In genomic region chr1:94550396-94550795, GRCh38 we compare ENCODE assay signal across 30 cellular contexts. TPM values are rescaled to one million over a fixed set of nuclear protein-coding genes. Genes with fewer than 3 reads are reported as not detected.
DNase-seq lines count a peak whose midpoint lies in the region; ATAC-seq and TF ChIP-seq lines count a peak whose summit lies in the region.
"Had no signal": no experiment of that assay in that cellular context is flagged by ENCODE, and none has a peak within 500 bp of the region (broad histone marks: within the 10 kb centered on the region; RNA-seq: fewer than 3 reads in every experiment).

No MANE protein-coding gene starts in this region.

- TF ChIP-seq RAD21 in IMR-90 (IDR thresholded peaks at IDR 0.05; ENCODE audit: low read length) = no peak

- H4K8ac ChIP-seq in IMR-90 (ENCODE audit: low read depth in 2 of 2, low read length in 2 of 2) = no peak overlapping the region

- H3K36me3 ChIP-seq in IMR-90 (ENCODE audit: control insufficient read depth, insufficient read depth, low read length) (no peaks in the 10 kb centered on the region), esophagus (ENCODE audit: control insufficient read depth in 2 of 2, insufficient read depth in 2 of 2, low read length in 1 of 2) (no peaks in the 10 kb centered on the region), neuron (ENCODE audit: insufficient read depth, low read length) (no peaks in the 10 kb centered on the region), thymus (ENCODE audit: control insufficient read depth, insufficient read depth) (no peaks in the 10 kb centered on the region)
- H3K36me3 ChIP-seq: esophagus muscularis mucosa, heart right ventricle, uterus had no signal

- no peaks in the 10 kb centered on the region for H4K20me1 ChIP-seq in IMR-90 (ENCODE audit: insufficient read depth, low read length)

- peak overlapping the region; percentile 46; the same call in 1 of the 2 replicates for H4K91ac ChIP-seq in IMR-90 (ENCODE audit: insufficient read depth, low read depth, low read length)

- no peak overlapping the region for H2AFZ ChIP-seq in IMR-90 (replicated peaks; ENCODE audit: low read length, poor library complexity)
- H2AFZ ChIP-seq in neuron (ENCODE audit: low read depth, low read length) = peak overlapping the region; percentile 33

- 67% methylated on average over 1 of the region's 6 CpGs; no CpG with 5 or more reads in 1 of the 2 experiments for WGBS in IMR-90 (ENCODE audit: extremely low coverage in 2 of 2, insufficient read length in 1 of 2), 2 experiments
- WGBS in esophagus, 2 donors = 61 to 78% methylated on average over 6 of the region's 6 CpGs
- WGBS in thymus = 93% methylated on average over 6 of the region's 6 CpGs

- peak overlapping the region; percentile 43; the same call in 1 of the 2 replicates for H2AK5ac ChIP-seq in IMR-90 (ENCODE audit: low read depth, low read length)

- DNase-seq in IMR-90 (no peak), NCI-H2227 (lab: John Stamatoyannopoulos, UW; ENCODE audit: unreplicated experiment) (no peak), retina (no peak)
- DNase-seq: activated CD4-positive, alpha-beta memory T cell treated with anti-CD3 and anti-CD28 coated beads for 36 hours; activated CD4-positive, alpha-beta T cell treated with anti-CD3 and anti-CD28 coated beads for 1 hour; activated CD8-positive, alpha-beta memory T cell treated with anti-CD3 and anti-CD28 coated beads, Interleukin-2, amount 50 U/mL, for 4 hours; activated naive CD4-positive, alpha-beta T cell; activated naive CD8-positive, alpha-beta T cell treated with anti-CD3 and anti-CD28 coated beads, Interleukin-2, amount 50 U/mL, for 24 hours; CD4-positive, alpha-beta T cell; heart right ventricle; kidney glomerular epithelial cell; MM.1S; NCI-H2029 treated with DMSO at 0.1 percent for 48 hours; NCI-H2227 treated with DMSO at 0.1 percent for 48 hours; NCI-H526 treated with DMSO at 0.1 percent for 48 hours; NK-92 treated with Interleukin-12 subunit alpha and Interleukin-12 subunit beta, amount 100 ng/mL, for 24 hours; psoas muscle; Right ventricle myocardium superior; uterus had no signal

- peak overlapping the region; percentile 61; the same call in 1 of the 2 replicates for H3K23ac ChIP-seq in IMR-90 (ENCODE audit: low read depth, low read length)

- H2AK9ac ChIP-seq in IMR-90 (replicated peaks; ENCODE audit: low read depth, low read length, poor library complexity) = no peak overlapping the region

- peak overlapping the region; percentile 73; the same call in 2 of the 3 replicates for H2BK15ac ChIP-seq in IMR-90 (ENCODE audit: low read depth, low read length)

- H3K4me1 ChIP-seq in IMR-90 (ENCODE audit: control insufficient read depth, insufficient read depth, low read length) (peaks cover 19% of the 10 kb centered on the region), esophagus (ENCODE audit: control insufficient read depth in 2 of 2, insufficient read depth in 2 of 2, low read length in 1 of 2) (peaks cover 3 to 15% of the 10 kb centered on the region in 2 donors), neuron (ENCODE audit: insufficient read depth, low read length) (peaks cover 24% of the 10 kb centered on the region), thymus (ENCODE audit: control insufficient read depth, insufficient read depth, low read length) (no peaks in the 10 kb centered on the region)
- H3K4me1 ChIP-seq: psoas muscle, uterus had no signal

- H2BK5ac ChIP-seq in IMR-90 (ENCODE audit: low read depth, low read length, poor library complexity, severe bottlenecking) = peak overlapping the region; percentile 3

- POLR2A ChIA-PET in IMR-90 (lab: Charles Lee; ENCODE audit: unreplicated experiment) = interaction anchor here (0.9 kb wide), 1 partner anchor 8 kb away, joined by 3 read pairs; the partner anchor contains the start of gene F3

- dilution Hi-C loops in IMR-90 (cut with HindIII; ENCODE audit: low sequenced_read_pairs, unreplicated experiment) = no loop called here

- peaks cover 16% of the 10 kb centered on the region for H3K9me1 ChIP-seq in IMR-90 (ENCODE audit: insufficient read depth, low read length)

- H2BK20ac ChIP-seq in IMR-90 (ENCODE audit: low read depth, low read length) = peak overlapping the region; percentile 23; the same call in 1 of the 2 replicates

- no peaks in the 10 kb centered on the region for H3K9me3 ChIP-seq in IMR-90 (ENCODE audit: control insufficient read depth, insufficient read depth, low read length)
- H3K9me3 ChIP-seq in esophagus (ENCODE audit: control insufficient read depth in 2 of 2, insufficient read depth in 1 of 2, low read depth in 1 of 2, low read length in 1 of 2) = no peaks in the 10 kb centered on the region
- no peaks in the 10 kb centered on the region for H3K9me3 ChIP-seq in neuron (ENCODE audit: low read length)
- H3K9me3 ChIP-seq in thymus (ENCODE audit: control insufficient read depth) = no peaks in the 10 kb centered on the region
- H3K9me3 ChIP-seq: esophagus muscularis mucosa, heart right ventricle, psoas muscle, uterus had no signal

- H3K27me3 ChIP-seq in IMR-90 (ENCODE audit: control insufficient read depth, insufficient read depth, low read length) (no peaks in the 10 kb centered on the region), esophagus (ENCODE audit: control insufficient read depth in 1 of 2, insufficient read depth in 2 of 2, low read length in 2 of 2) (no peaks in the 10 kb centered on the region), neuron (ENCODE audit: insufficient read depth, low read length) (no peaks in the 10 kb centered on the region), thymus (ENCODE audit: control insufficient read depth, insufficient read depth) (no peaks in the 10 kb centered on the region)
- H3K27me3 ChIP-seq: esophagus muscularis mucosa, foreskin keratinocyte, heart right ventricle, uterus had no signal

- H3K27ac ChIP-seq in IMR-90 (ENCODE audit: insufficient read depth, low read length) (no peak overlapping the region), esophagus (ENCODE audit: low read depth in 2 of 2, low read length in 1 of 2) (peak overlapping the region; percentile 43 to 81), thymus (ENCODE audit: low read depth) (peak overlapping the region; percentile 1)
- H3K27ac ChIP-seq: esophagus muscularis mucosa, foreskin keratinocyte, heart right ventricle, HL-60, KMS-11, psoas muscle, uterus had no signal

- in situ Hi-C loops in IMR-90 (cut with MboI; ENCODE audit: low sequenced_read_pairs) = no loop called here

- H3K14ac ChIP-seq in IMR-90 (replicated peaks; ENCODE audit: low read depth, low read length) = peak overlapping the region; percentile 45; the same call in 1 of the 2 replicates

- CTCF ChIA-PET in IMR-90 (lab: Yijun Ruan, JAX) = interaction anchor here (0.6 to 1.1 kb wide), 3 partner anchors 11 to 35 kb away, joined by 3 read pairs; no protein-coding TSS in a partner anchor

- H3K18ac ChIP-seq in IMR-90 (ENCODE audit: low read depth, low read length) = no peak overlapping the region

- no peak for TF ChIP-seq CTCF in IMR-90 (conservative IDR thresholded peaks at IDR 0.05; ENCODE audit: low read depth, low read length)

- H3K79me1 ChIP-seq in IMR-90 (ENCODE audit: low read depth in 1 of 2, low read length in 2 of 2) = peaks cover 0 to 2% of the 10 kb centered on the region in 2 experiments; a peak in 1 of 4 replicates

- H3K4me3 ChIP-seq in IMR-90 (ENCODE audit: insufficient read depth, low read depth, low read length) = no peak overlapping the region
- no peak overlapping the region for H3K4me3 ChIP-seq in esophagus (ENCODE audit: low read depth in 1 of 2, low read length in 2 of 2)
- no peak overlapping the region for H3K4me3 ChIP-seq in neuron (ENCODE audit: low read length)
- H3K4me3 ChIP-seq in thymus (ENCODE audit: low read length) = no peak overlapping the region
- H3K4me3 ChIP-seq: esophagus muscularis mucosa, heart right ventricle, lung, psoas muscle, uterus had no signal

- H3K56ac ChIP-seq in IMR-90 (ENCODE audit: extremely low read depth, insufficient read depth, low read length) = no peak overlapping the region

- no TSS peak for BruUV-seq in IMR-90 (replicated peaks; lab: Mats Ljungman, UMichigan)

- TF ChIP-seq POLR2A in IMR-90 (IDR thresholded peaks at IDR 0.05; ENCODE audit: low read depth, low read length) = no peak

- H3K9ac ChIP-seq in IMR-90 (ENCODE audit: low read depth, low read length) = no peak overlapping the region
- H3K9ac ChIP-seq: KMS-11 had no signal

- H3K4me2 ChIP-seq in IMR-90 (ENCODE audit: low read depth, low read length) = no peak overlapping the region
- H3K4me2 ChIP-seq: KMS-11 had no signal

- no peak overlapping the region for H4K5ac ChIP-seq in IMR-90 (ENCODE audit: low read depth, low read length)

- ATAC-seq in IMR-90 (ENCODE audit: low read depth) (no peak), GM18868 (IDR thresholded peaks at IDR 0.05; ENCODE audit: unreplicated experiment) (no peak), HG03159 (IDR thresholded peaks at IDR 0.05; ENCODE audit: unreplicated experiment) (no peak)
- ATAC-seq: activated naive CD8-positive, alpha-beta T cell treated with anti-CD3 and anti-CD28 coated beads, Interleukin-2, amount 50 U/mL, for 24 hours; heart right ventricle; psoas muscle; stimulated activated effector memory CD8-positive, alpha-beta T cell treated with anti-CD3 and anti-CD28 coated beads, Interleukin-12 subunit alpha, Interleukin-12 subunit beta, amount 100 ng/mL, for 72 hours had no signal

- peak overlapping the region; percentile 22; the same call in 1 of the 2 replicates for H3K4ac ChIP-seq in IMR-90 (ENCODE audit: low read depth, low read length)

- intact Hi-C loops in IMR-90 (cut with micrococcal nuclease) = no loop called here

- peak overlapping the region; percentile 74 for H2BK120ac ChIP-seq in IMR-90 (ENCODE audit: low read depth, low read length)

TF ChIP-seq in IMR-90, 13 proteins besides CTCF, POLR2A, EP300 and RAD21 (continues in another document):
- TF ChIP-seq MXI1 (IDR thresholded peaks at IDR 0.05; ENCODE audit: borderline replicate concordance, low read depth, low read length) (no peak), BHLHE40 (IDR thresholded peaks at IDR 0.05; ENCODE audit: low read depth, low read length) (no peak), MAZ (IDR thresholded peaks at IDR 0.05; ENCODE audit: borderline replicate concordance, low read depth, low read length) (no peak), FOS (IDR thresholded peaks at IDR 0.05; ENCODE audit: low read depth, low read length) (no peak), CHD1 (IDR thresholded peaks at IDR 0.05; ENCODE audit: low read depth, low read length) (no peak), SMC3 (IDR thresholded peaks at IDR 0.05; ENCODE audit: low read depth, low read length) (no peak), MAFK (IDR thresholded peaks at IDR 0.05; ENCODE audit: low read depth, low read length) (no peak), CEBPB (IDR thresholded peaks at IDR 0.05; ENCODE audit: low read depth, low read length) (no peak)

RNA-seq across cellular contexts. Expression of gene F3, which starts 8.8 kb away (rescaled TPM):
- 75.6 and 102 TPM in 2 replicates for total RNA-seq in IMR-90 (2012; rRNA removed)
- polyA plus RNA-seq in IMR-90 (2012; rRNA removed) = 99.0 and 126 TPM in 2 replicates
- polyA plus RNA-seq in IMR-90 (2012; cell fraction: cytosol; rRNA removed) = 45.0 and 45.1 TPM in 2 replicates
- 88.3 and 572 TPM in 2 replicates for polyA plus RNA-seq in IMR-90 (2012; cell fraction: nucleus; rRNA removed; ENCODE audit: low replicate concordance)
- polyA plus RNA-seq in esophagus = 10 to 100 TPM; 28.7 to 39.1 TPM
- polyA plus RNA-seq in thymus = 141 TPM
- total RNA-seq: CD4-positive, alpha-beta T cell had no signal
